Comparison of ENCODE assay signal across 8 cellular contexts in the genomic region with DNA sequence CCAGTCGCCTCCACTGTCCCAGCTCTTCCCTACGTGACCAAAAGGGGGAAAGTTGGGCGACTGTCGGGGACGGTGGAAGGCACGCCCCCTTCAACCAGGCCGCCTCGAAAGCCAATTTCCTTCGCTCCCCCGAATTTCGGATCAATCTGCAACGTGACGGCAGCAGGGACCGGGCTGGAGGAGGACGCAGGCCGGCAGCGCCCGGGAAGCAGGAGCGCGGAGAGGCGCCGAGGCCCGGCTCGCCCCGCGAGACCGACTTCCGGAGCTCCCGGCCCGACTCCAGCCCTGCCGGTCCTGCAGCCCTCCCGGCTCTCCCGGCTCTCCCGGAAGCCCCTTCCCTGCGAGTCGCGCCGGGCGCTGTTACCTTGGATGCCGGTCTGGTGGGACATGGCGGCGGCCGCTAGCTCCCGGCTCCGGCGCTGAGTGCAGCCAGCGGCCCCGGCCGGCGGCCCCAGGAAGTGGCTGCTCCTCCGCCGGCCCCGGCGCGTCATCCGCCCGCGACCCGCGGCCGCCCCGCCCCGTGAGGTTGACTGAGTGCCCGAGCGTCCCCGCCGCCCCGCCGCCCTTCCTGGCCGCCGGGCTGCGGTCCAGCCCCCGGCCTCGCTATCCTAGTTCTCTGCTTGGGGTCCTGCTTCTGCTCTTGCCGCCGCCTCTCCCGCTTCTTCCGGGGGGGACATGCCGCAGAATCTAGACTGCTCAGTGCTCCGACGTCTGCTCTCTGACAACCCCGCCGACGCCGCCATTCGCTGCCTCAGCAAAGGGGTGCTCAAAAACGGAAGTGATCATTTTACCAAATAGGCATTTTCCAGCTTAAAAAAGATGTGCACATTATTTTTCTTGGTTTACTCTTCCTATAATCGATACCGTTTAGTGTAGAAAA. TPM values are rescaled to one million over a fixed set of nuclear protein-coding genes. Genes with fewer than 3 reads are reported as not detected.
A peak's percentile ranks its signal among the peaks of the same experiment; 100 is the strongest.
DNase-seq lines count a peak whose midpoint lies in the region; ATAC-seq and TF ChIP-seq lines count a peak whose summit lies in the region.

A gene (minus strand): TSS at position 461 of the 880 bp plus-strand sequence. CDS start 72 bp downstream, at position 389.

- peak within 1 kb of the TSS; percentile 94 for H3K27ac ChIP-seq in CD4-positive, alpha-beta T cell (ENCODE audit: low read depth, low read length)

- H3K4me3 Mint-ChIP-seq in CD4-positive, alpha-beta T cell: peak within 1 kb of the TSS; percentile 100

- no peaks in the 10 kb centered on the region for H3K27me3 Mint-ChIP-seq in CD4-positive, alpha-beta T cell

- peak; percentile 78 for ATAC-seq in CD4-positive, alpha-beta T cell (ENCODE audit: poor library complexity)
- peak; percentile 92 for ATAC-seq in GM19351 (IDR thresholded peaks at IDR 0.05; ENCODE audit: unreplicated experiment)
- peak; percentile 91 for ATAC-seq in HG03520 (IDR thresholded peaks at IDR 0.05; ENCODE audit: unreplicated experiment)

- POLR2A ChIA-PET in CD4-positive, alpha-beta T cell (lab: Charles Lee): interaction anchor here (0.7 to 5.2 kb wide), 11 partner anchors 10 to 1041 kb away, joined by 3 to 153 read pairs (median 6); a partner anchor contains a TSS

- H3K9me3 Mint-ChIP-seq in CD4-positive, alpha-beta T cell: no peaks in the 10 kb centered on the region

- H3K4me1 Mint-ChIP-seq in CD4-positive, alpha-beta T cell (ENCODE audit: low read depth): peaks cover 48% of the 10 kb centered on the region

- intact Hi-C loops in CD4-positive, alpha-beta T cell (cut with DNase I, micrococcal nuclease): loop anchor here (1.0 to 2.0 kb wide), 3 partner anchors 27 to 47 kb away; a partner anchor contains a TSS

- no peaks in the 10 kb centered on the region for H3K27me3 ChIP-seq in CD4-positive, alpha-beta T cell (ENCODE audit: control insufficient read depth, insufficient read depth, low read length)

- H3K27ac Mint-ChIP-seq in CD4-positive, alpha-beta T cell: peak within 1 kb of the TSS; percentile 97

- CTCF ChIA-PET in CD4-positive, alpha-beta T cell (lab: Charles Lee): interaction anchor here (1.1 to 3.4 kb wide), 7 partner anchors 10 to 76 kb away, joined by 3 to 16 read pairs (median 6); a partner anchor contains a TSS

- H3K36me3 Mint-ChIP-seq in CD4-positive, alpha-beta T cell (ENCODE audit: low read depth): peaks cover 40% of the 10 kb centered on the region

- H3K9me3 ChIP-seq in CD4-positive, alpha-beta T cell (ENCODE audit: control insufficient read depth, low read length): no peaks in the 10 kb centered on the region

- peak; percentile 66 to 85 (median 78) for DNase-seq in CD4-positive, alpha-beta T cell
- peak; percentile 81 for DNase-seq in NCI-H82 (lab: John Stamatoyannopoulos, UW)
- DNase-seq in activated CD8-positive, alpha-beta memory T cell treated with anti-CD3 and anti-CD28 coated beads for 1 hour (ENCODE audit: extremely low read depth in 1 of 2, low read depth in 1 of 2): peak; percentile 42 to 81
- DNase-seq in effector CD4-positive, alpha-beta T cell: peak; percentile 74
- peak; percentile 88 for DNase-seq in medulla oblongata (ENCODE audit: extremely low spot score)
- peak; percentile 72 for DNase-seq in stimulated activated CD8-positive, alpha-beta memory T cell treated with anti-CD3 and anti-CD28 coated beads, Interleukin-12 subunit alpha, Interleukin-12 subunit beta, amount 100 ng/mL, for 1 hour (ENCODE audit: low read depth)

- no peak for TF ChIP-seq CTCF in CD4-positive, alpha-beta T cell (IDR thresholded peaks at IDR 0.05)

RNA-seq across cellular contexts. Expression of the gene that starts here (rescaled TPM):
- total RNA-seq in CD4-positive, alpha-beta T cell: 10 to 100 TPM; 72.3 to 77.5 TPM

Comparison
In these comparisons a context has a peak if more than half of its experiments do, and no peak if none do; other contexts are left out.
1. Peak in every context shown above with its lines: DNase-seq, ATAC-seq and H3K27ac ChIP-seq.